8 cellular contexts compared by ENCODE assay signal in genomic region chr11:66050581-66051231, GRCh38. TPM values are rescaled to one million over a fixed set of nuclear protein-coding genes. Genes with fewer than 3 reads are reported as not detected.
DNase-seq lines count a peak whose midpoint lies in the region; ATAC-seq and TF ChIP-seq lines count a peak whose summit lies in the region.

No MANE protein-coding gene starts in this region.

- H3K27ac ChIP-seq in DND-41 (ENCODE audit: low read length), result peak overlapping the region; percentile 79
- H3K27ac ChIP-seq in neutrophil, result peak overlapping the region; percentile 84

- H3K4me1 ChIP-seq in DND-41 (ENCODE audit: insufficient read depth, low read length) (peaks cover 34% of the 10 kb centered on the region), neutrophil (ENCODE audit: control insufficient read depth in 1 of 2, insufficient read depth in 1 of 2, low read depth in 1 of 2, low read length in 1 of 2) (peaks cover 19 to 23% of the 10 kb centered on the region in 2 experiments)

- peak overlapping the region; percentile 77 for H3K9ac ChIP-seq in DND-41 (ENCODE audit: low read depth, low read length)

- H3K36me3 Mint-ChIP-seq in chondrocyte (ENCODE audit: low read depth), result peaks cover 12% of the 10 kb centered on the region

- no peaks in the 10 kb centered on the region for H3K9me3 Mint-ChIP-seq in chondrocyte (ENCODE audit: low read depth)

- peak overlapping the region; percentile 97 for H2AFZ ChIP-seq in DND-41 (ENCODE audit: low read depth, low read length)

- H4K20me1 ChIP-seq in DND-41 (ENCODE audit: insufficient read depth, low read length), result peaks cover 15% of the 10 kb centered on the region; the same call in 1 of the 2 replicates

- no peaks in the 10 kb centered on the region for H3K27me3 ChIP-seq in DND-41 (ENCODE audit: insufficient read depth, low read length, poor library complexity)
- peaks cover 42% of the 10 kb centered on the region for H3K27me3 ChIP-seq in neutrophil

- H3K79me2 ChIP-seq in DND-41 (ENCODE audit: insufficient read depth, low read length), result peaks cover 35% of the 10 kb centered on the region

- no peaks in the 10 kb centered on the region for H3K9me3 ChIP-seq in DND-41 (ENCODE audit: insufficient read depth, low read length, severe bottlenecking)
- no peaks in the 10 kb centered on the region for H3K9me3 ChIP-seq in neutrophil

- peak overlapping the region; percentile 97 for H3K4me2 ChIP-seq in DND-41 (ENCODE audit: insufficient read depth, low read length)

- DNase-seq in DND-41, result no peak
- DNase-seq in NB4 (ENCODE audit: low read depth), result no peak
- peak; percentile 18 for DNase-seq in chondrocyte (ENCODE audit: low spot score)
- no peak for DNase-seq in OCI-M2 (lab: John Stamatoyannopoulos, UW; ENCODE audit: unreplicated experiment)
- no peak for DNase-seq in kidney tubule cell (ENCODE audit: low spot score)

- ATAC-seq in DND-41 (ENCODE audit: insufficient read depth, low read depth) (no peak), GM19023 (IDR thresholded peaks at IDR 0.05; ENCODE audit: unreplicated experiment) (no peak), GM19463 (IDR thresholded peaks at IDR 0.05; ENCODE audit: unreplicated experiment) (no peak)

- peaks cover 52% of the 10 kb centered on the region for H3K4me1 Mint-ChIP-seq in chondrocyte (ENCODE audit: low read depth)

- no peak for TF ChIP-seq POLR2A in NB4 (IDR thresholded peaks at IDR 0.05; ENCODE audit: extremely low read depth, insufficient read length)

- H3K27me3 Mint-ChIP-seq in chondrocyte (ENCODE audit: low read depth), result no peaks in the 10 kb centered on the region

- no peak for TF ChIP-seq CTCF in DND-41 (IDR thresholded peaks at IDR 0.05; ENCODE audit: borderline replicate concordance, extremely low read depth, low read length, poor library complexity, severe bottlenecking)
- TF ChIP-seq CTCF in NB4 (IDR thresholded peaks at IDR 0.05; ENCODE audit: low read depth, low read length), result no peak
- no peak for TF ChIP-seq CTCF in chondrocyte (IDR thresholded peaks at IDR 0.05)
- TF ChIP-seq CTCF in neutrophil (IDR thresholded peaks at IDR 0.05), result no peak

- peak overlapping the region; percentile 99 for H3K4me3 Mint-ChIP-seq in chondrocyte (ENCODE audit: unreplicated experiment)

- peak overlapping the region; percentile 86 for H3K27ac Mint-ChIP-seq in chondrocyte (ENCODE audit: unreplicated experiment)

- H3K4me3 ChIP-seq in DND-41 (ENCODE audit: low read depth in 1 of 2, low read length in 2 of 2) (peak overlapping the region in 1 of 2 experiments; percentile 83; a peak in 2 of 4 replicates), NB4 (ENCODE audit: low read depth, low read length) (peak overlapping the region; percentile 64), neutrophil (ENCODE audit: low read depth in 1 of 2, low read length in 1 of 2) (no peak overlapping the region)

- H3K36me3 ChIP-seq in DND-41 (ENCODE audit: insufficient read depth, low read length) (peaks cover 33% of the 10 kb centered on the region), neutrophil (peaks cover 19% of the 10 kb centered on the region)

RNA-seq across cellular contexts. Expression of gene SF3B2, which starts 1.5 kb away (rescaled TPM):
- total RNA-seq in chondrocyte, result 142 to 169 TPM (median 143 TPM) in 3 replicates

RNA-seq across cellular contexts. Expression of gene GAL3ST3, which starts 1.7 kb away (rescaled TPM):
- total RNA-seq in chondrocyte, result 1.1 to 2.0 TPM (median 1.8 TPM) in 3 replicates

RNA-seq across cellular contexts. Expression of gene PACS1, which starts 19.4 kb away (rescaled TPM):
- total RNA-seq in chondrocyte, result 74.4 to 90.7 TPM (median 85.7 TPM) in 3 replicates

RNA-seq across cellular contexts. Expression of gene CATSPER1, which starts 24.4 kb away (rescaled TPM):
- 0.44 TPM in 1 of 3 replicates, not detected in the others for total RNA-seq in chondrocyte

RNA-seq across cellular contexts. Expression of gene CST6, which starts 38.9 kb away (rescaled TPM):
- not detected in 3 replicates for total RNA-seq in chondrocyte
